In genomic region chr15:77527831-77528231, GRCh38 we compare ENCODE assay signal across 16 cellular contexts.
A peak's percentile ranks its signal among the peaks of the same experiment; 100 is the strongest.
DNase-seq lines count a peak whose midpoint lies in the region; ATAC-seq, FAIRE-seq and TF ChIP-seq lines count a peak whose summit lies in the region.
"Had no signal": no experiment of that assay in that cellular context is flagged by ENCODE, and none has a peak within 500 bp of the region (broad histone marks: within the 10 kb centered on the region; RNA-seq: fewer than 3 reads in every experiment).

No MANE protein-coding gene starts in this region.

- peak overlapping the region; percentile 51; the same call in 1 of the 2 replicates for H3K18ac ChIP-seq in H1 (ENCODE audit: extremely low read depth, low read length)

- H3K56ac ChIP-seq in H1 (replicated peaks; ENCODE audit: insufficient read length, low read depth, low read length): no peak overlapping the region

- no peaks in the 10 kb centered on the region for H4K20me1 ChIP-seq in H1 (replicated peaks in 1 of 2; ENCODE audit: control insufficient read depth in 1 of 2, insufficient read depth in 2 of 2, low read length in 2 of 2)

- no peak overlapping the region for H3K4me3 Mint-ChIP-seq in stimulated activated effector memory CD8-positive, alpha-beta T cell treated with anti-CD3 and anti-CD28 coated beads, Interleukin-12 subunit alpha, Interleukin-12 subunit beta, amount 100 ng/mL, for 72 hours
- no peak overlapping the region for H3K4me3 Mint-ChIP-seq in naive thymus-derived CD4-positive, alpha-beta T cell
- H3K4me3 Mint-ChIP-seq in activated CD8-positive, alpha-beta T cell treated with anti-CD3 and anti-CD28 coated beads for 36 hours: no peak overlapping the region
- no peak overlapping the region for H3K4me3 Mint-ChIP-seq in immature natural killer cell
- H3K4me3 Mint-ChIP-seq: activated CD4-positive, alpha-beta memory T cell treated with anti-CD3 and anti-CD28 coated beads, Interleukin-2, amount 10 ng/mL, durations not matched to agents 7 days and 5 days had no signal

- no peak for TF ChIP-seq CTCF in H1 (IDR thresholded peaks at IDR 0.05; ENCODE audit: control extremely low read depth in 1 of 3, insufficient read depth in 1 of 3, low read depth in 1 of 3, low read length in 3 of 3)
- no peak for TF ChIP-seq CTCF in lung (IDR thresholded peaks at IDR 0.05; ENCODE audit: control extremely low read depth, extremely low read depth)
- TF ChIP-seq CTCF in activated CD8-positive, alpha-beta T cell treated with anti-CD3 and anti-CD28 coated beads for 36 hours (IDR thresholded peaks at IDR 0.05): no peak

- peak; percentile 16 for ATAC-seq in lung (ENCODE audit: insufficient read depth, low FRiP score)
- ATAC-seq in stimulated activated effector memory CD8-positive, alpha-beta T cell treated with anti-CD3 and anti-CD28 coated beads, Interleukin-12 subunit alpha, Interleukin-12 subunit beta, amount 100 ng/mL, for 72 hours: no peak
- ATAC-seq in naive thymus-derived CD4-positive, alpha-beta T cell: no peak
- no peak for ATAC-seq in activated CD8-positive, alpha-beta T cell treated with anti-CD3 and anti-CD28 coated beads for 36 hours
- ATAC-seq: SK-N-SH treated with all-trans-retinoic acid at 6 μM for 48 hours had no signal

- peak overlapping the region; percentile 90 for H4K91ac ChIP-seq in H1 (replicated peaks; ENCODE audit: insufficient read length, low read length)

- no peaks in the 10 kb centered on the region for H3K79me1 ChIP-seq in H1 (ENCODE audit: low read depth, low read length)

- H3K36me3 Mint-ChIP-seq in stimulated activated effector memory CD8-positive, alpha-beta T cell treated with anti-CD3 and anti-CD28 coated beads, Interleukin-12 subunit alpha, Interleukin-12 subunit beta, amount 100 ng/mL, for 72 hours: no peaks in the 10 kb centered on the region
- no peaks in the 10 kb centered on the region for H3K36me3 Mint-ChIP-seq in naive thymus-derived CD4-positive, alpha-beta T cell
- no peaks in the 10 kb centered on the region for H3K36me3 Mint-ChIP-seq in activated CD8-positive, alpha-beta T cell treated with anti-CD3 and anti-CD28 coated beads for 36 hours (ENCODE audit: low read depth)
- H3K36me3 Mint-ChIP-seq in immature natural killer cell: no peaks in the 10 kb centered on the region

- peak overlapping the region; percentile 80 for H2BK120ac ChIP-seq in H1 (replicated peaks; ENCODE audit: low read depth, low read length)

- H3K4me3 ChIP-seq in NT2/D1 (ENCODE audit: insufficient read length, low read depth): no peak overlapping the region
- H3K4me3 ChIP-seq in H1 (ENCODE audit: extremely low read depth in 1 of 4, insufficient read depth in 2 of 4, low read depth in 3 of 4, low read length in 4 of 4): no peak overlapping the region
- H3K4me3 ChIP-seq in lung: no peak overlapping the region
- no peak overlapping the region for H3K4me3 ChIP-seq in naive thymus-derived CD4-positive, alpha-beta T cell (ENCODE audit: low read length)

- no peaks in the 10 kb centered on the region for H3K79me2 ChIP-seq in H1 (ENCODE audit: control insufficient read depth in 1 of 2, insufficient read depth in 2 of 2, low read length in 2 of 2)

- H3K27ac ChIP-seq in H1 (ENCODE audit: low read depth, low read length) (no peak overlapping the region), lung (ENCODE audit: low read depth in 1 of 2, low read length in 1 of 2) (peak overlapping the region in 1 of 2 donors; percentile 3)
- H3K27ac ChIP-seq in naive thymus-derived CD4-positive, alpha-beta T cell (ENCODE audit: low read depth, low read length): no peak overlapping the region
- H3K27ac ChIP-seq: epithelial cell of prostate had no signal

- FAIRE-seq in H1 (lab: Jason Lieb, UNC): no peak

- DNase-seq in NT2/D1 (ENCODE audit: low read depth, low spot score) (no peak), H1 (ENCODE audit: low read depth in 1 of 2, low spot score in 2 of 2) (no peak), lung (ENCODE audit: low spot score) (no peak), middle frontal gyrus (ENCODE audit: extremely low spot score, low spot score) (no peak), immature natural killer cell (no peak)
- DNase-seq in stimulated activated effector memory CD8-positive, alpha-beta T cell treated with anti-CD3 and anti-CD28 coated beads, Interleukin-12 subunit alpha, Interleukin-12 subunit beta, amount 100 ng/mL, for 72 hours (ENCODE audit: low spot score in 2 of 2): no peak
- DNase-seq in naive thymus-derived CD4-positive, alpha-beta T cell: no peak
- no peak for DNase-seq in activated CD8-positive, alpha-beta T cell treated with anti-CD3 and anti-CD28 coated beads for 36 hours
- DNase-seq: activated CD4-positive, alpha-beta memory T cell treated with anti-CD3 and anti-CD28 coated beads, Interleukin-2, amount 10 ng/mL, durations not matched to agents 7 days and 5 days; amniotic stem cell; C1 segment of cervical spinal cord; cortex of kidney; NCI-H1930; NCI-H446 treated with DMSO at 0.1 percent for 48 hours had no signal

- TF ChIP-seq RAD21 in H1 (IDR thresholded peaks at IDR 0.05 in 1 of 2, conservative IDR thresholded peaks at IDR 0.05 in 1 of 2; ENCODE audit: low read depth in 2 of 2, low read length in 2 of 2): no peak

- no peak overlapping the region for H4K8ac ChIP-seq in H1 (ENCODE audit: extremely low read depth, insufficient read depth, low read length)

- POLR2A ChIA-PET in H1 (lab: Charles Lee; ENCODE audit: partially characterized antibody): interaction anchor here (1.3 to 2.9 kb wide), 2 partner anchors 11 to 136 kb away, joined by 3 to 9 read pairs; no protein-coding TSS in a partner anchor
- POLR2A ChIA-PET in naive thymus-derived CD4-positive, alpha-beta T cell (lab: Charles Lee): no interaction called here
- POLR2A ChIA-PET in activated CD8-positive, alpha-beta T cell treated with anti-CD3 and anti-CD28 coated beads for 36 hours (lab: Charles Lee): interaction anchor here (0.6 kb wide), 1 partner anchor 129 kb away, joined by 3 read pairs; no protein-coding TSS in a partner anchor

- no peaks in the 10 kb centered on the region for H3K9me3 Mint-ChIP-seq in stimulated activated effector memory CD8-positive, alpha-beta T cell treated with anti-CD3 and anti-CD28 coated beads, Interleukin-12 subunit alpha, Interleukin-12 subunit beta, amount 100 ng/mL, for 72 hours
- H3K9me3 Mint-ChIP-seq in naive thymus-derived CD4-positive, alpha-beta T cell: no peaks in the 10 kb centered on the region
- no peaks in the 10 kb centered on the region for H3K9me3 Mint-ChIP-seq in activated CD8-positive, alpha-beta T cell treated with anti-CD3 and anti-CD28 coated beads for 36 hours
- no peaks in the 10 kb centered on the region for H3K9me3 Mint-ChIP-seq in immature natural killer cell
- H3K9me3 Mint-ChIP-seq: activated CD4-positive, alpha-beta memory T cell treated with anti-CD3 and anti-CD28 coated beads, Interleukin-2, amount 10 ng/mL, durations not matched to agents 7 days and 5 days had no signal

- peak overlapping the region; percentile 58 for H3K27ac Mint-ChIP-seq in stimulated activated effector memory CD8-positive, alpha-beta T cell treated with anti-CD3 and anti-CD28 coated beads, Interleukin-12 subunit alpha, Interleukin-12 subunit beta, amount 100 ng/mL, for 72 hours
- no peak overlapping the region for H3K27ac Mint-ChIP-seq in naive thymus-derived CD4-positive, alpha-beta T cell
- no peak overlapping the region for H3K27ac Mint-ChIP-seq in activated CD8-positive, alpha-beta T cell treated with anti-CD3 and anti-CD28 coated beads for 36 hours
- H3K27ac Mint-ChIP-seq in immature natural killer cell: no peak overlapping the region
- H3K27ac Mint-ChIP-seq: activated CD4-positive, alpha-beta memory T cell treated with anti-CD3 and anti-CD28 coated beads, Interleukin-2, amount 10 ng/mL, durations not matched to agents 7 days and 5 days had no signal

- peak overlapping the region; percentile 87; the same call in 1 of the 2 replicates for H2BK20ac ChIP-seq in H1 (ENCODE audit: low read length)

- peak overlapping the region; percentile 61 for H3K4ac ChIP-seq in H1 (replicated peaks; ENCODE audit: insufficient read length, low read depth, low read length)

- H3K23ac ChIP-seq in H1 (ENCODE audit: insufficient read length): no peak overlapping the region

- H3K23me2 ChIP-seq in H1 (ENCODE audit: low read depth, low read length): no peaks in the 10 kb centered on the region

- H3K36me3 ChIP-seq in NT2/D1 (ENCODE audit: insufficient read depth, insufficient read length, low read length): no peaks in the 10 kb centered on the region
- no peaks in the 10 kb centered on the region for H3K36me3 ChIP-seq in H1 (ENCODE audit: control insufficient read depth in 2 of 4, insufficient read depth in 4 of 4, low read length in 3 of 4)
- no peaks in the 10 kb centered on the region for H3K36me3 ChIP-seq in lung (ENCODE audit: control insufficient read depth in 2 of 2, insufficient read depth in 2 of 2, low read length in 2 of 2)
- no peaks in the 10 kb centered on the region for H3K36me3 ChIP-seq in naive thymus-derived CD4-positive, alpha-beta T cell (ENCODE audit: control insufficient read depth in 2 of 3, insufficient read depth in 3 of 3, low read length in 3 of 3)

- H2BK15ac ChIP-seq in H1 (ENCODE audit: low read length): no peak overlapping the region

- no peak for TF ChIP-seq EP300 in H1 (IDR thresholded peaks at IDR 0.05; ENCODE audit: borderline replicate concordance in 1 of 2, low read depth in 2 of 2, low read length in 2 of 2)

- no peak overlapping the region for H4K5ac ChIP-seq in H1 (ENCODE audit: insufficient read length, low read depth, low read length)

- no peak for TF ChIP-seq POLR2A in H1 (IDR thresholded peaks at IDR 0.05; ENCODE audit: control extremely low read depth in 1 of 2, low read depth in 2 of 2, low read length in 2 of 2)

- CTCF ChIA-PET in H1 (lab: Charles Lee; ENCODE audit: partially characterized antibody): interaction anchor here (0.6 to 4.6 kb wide), 7 partner anchors 10 to 437 kb away, joined by 3 to 29 read pairs (median 9); no protein-coding TSS in a partner anchor
- CTCF ChIA-PET in naive thymus-derived CD4-positive, alpha-beta T cell (lab: Charles Lee): no interaction called here
- CTCF ChIA-PET in activated CD8-positive, alpha-beta T cell treated with anti-CD3 and anti-CD28 coated beads for 36 hours (lab: Charles Lee): interaction anchor here (1.1 to 1.2 kb wide), 2 partner anchors 16 to 410 kb away, joined by 3 to 5 read pairs; no protein-coding TSS in a partner anchor

- H2BK5ac ChIP-seq in H1 (ENCODE audit: low read depth, low read length): peak overlapping the region; percentile 91; the same call in 1 of the 2 replicates

- H3K4me2 ChIP-seq in H1 (ENCODE audit: insufficient read depth in 1 of 2, low read depth in 2 of 2, low read length in 2 of 2): no peak overlapping the region

- peaks cover 9% of the 10 kb centered on the region; the same call in 1 of the 2 replicates for H3K9me3 ChIP-seq in NT2/D1 (ENCODE audit: insufficient read depth, low read length)
- no peaks in the 10 kb centered on the region for H3K9me3 ChIP-seq in H1 (ENCODE audit: insufficient read depth in 2 of 2, low read depth in 1 of 2, low read length in 1 of 2)
- no peaks in the 10 kb centered on the region for H3K9me3 ChIP-seq in lung (ENCODE audit: control insufficient read depth in 2 of 2, insufficient read depth in 1 of 2, low read length in 1 of 2)
- no peaks in the 10 kb centered on the region for H3K9me3 ChIP-seq in naive thymus-derived CD4-positive, alpha-beta T cell (ENCODE audit: control insufficient read depth in 2 of 3, low read length in 3 of 3)

- H3K27me3 ChIP-seq in NT2/D1 (ENCODE audit: insufficient read depth, insufficient read length): no peaks in the 10 kb centered on the region
- H3K27me3 ChIP-seq in H1 (replicated peaks in 1 of 4; ENCODE audit: control insufficient read depth in 3 of 4, extremely low read depth in 1 of 4, insufficient read depth in 3 of 4, low read length in 3 of 4): no peaks in the 10 kb centered on the region; a peak in 1 of 7 replicates
- H3K27me3 ChIP-seq in lung (ENCODE audit: control insufficient read depth, insufficient read depth): no peaks in the 10 kb centered on the region
- H3K27me3 ChIP-seq in naive thymus-derived CD4-positive, alpha-beta T cell (ENCODE audit: control insufficient read depth in 2 of 2, insufficient read depth in 2 of 2, low read length in 2 of 2): no peaks in the 10 kb centered on the region

- H3K4me1 ChIP-seq in NT2/D1 (ENCODE audit: insufficient read depth, insufficient read length) (peaks cover 46% of the 10 kb centered on the region), H1 (replicated peaks in 1 of 4; ENCODE audit: control insufficient read depth in 3 of 4, insufficient read depth in 4 of 4, low read length in 3 of 4) (peaks cover 0 to 28% (median 6%) of the 10 kb centered on the region in 4 experiments; a peak in 6 of 7 replicates), lung (ENCODE audit: control insufficient read depth in 2 of 2, insufficient read depth in 2 of 2, low read length in 2 of 2) (peaks cover 4 to 6% of the 10 kb centered on the region in 2 donors)
- no peaks in the 10 kb centered on the region for H3K4me1 ChIP-seq in naive thymus-derived CD4-positive, alpha-beta T cell (ENCODE audit: control insufficient read depth in 2 of 2, insufficient read depth in 2 of 2, low read length in 2 of 2)

- H3K9ac ChIP-seq in NT2/D1 (ENCODE audit: insufficient read length, low read depth) (peak overlapping the region; percentile 69), H1 (replicated peaks in 1 of 4; ENCODE audit: extremely low read depth in 1 of 4, low read depth in 3 of 4, low read length in 3 of 4) (no peak overlapping the region)

- H3K4me1 Mint-ChIP-seq in stimulated activated effector memory CD8-positive, alpha-beta T cell treated with anti-CD3 and anti-CD28 coated beads, Interleukin-12 subunit alpha, Interleukin-12 subunit beta, amount 100 ng/mL, for 72 hours: no peaks in the 10 kb centered on the region
- no peaks in the 10 kb centered on the region for H3K4me1 Mint-ChIP-seq in naive thymus-derived CD4-positive, alpha-beta T cell
- no peaks in the 10 kb centered on the region for H3K4me1 Mint-ChIP-seq in activated CD8-positive, alpha-beta T cell treated with anti-CD3 and anti-CD28 coated beads for 36 hours (ENCODE audit: low read depth)
- no peaks in the 10 kb centered on the region for H3K4me1 Mint-ChIP-seq in immature natural killer cell
- H3K4me1 Mint-ChIP-seq: activated CD4-positive, alpha-beta memory T cell treated with anti-CD3 and anti-CD28 coated beads, Interleukin-2, amount 10 ng/mL, durations not matched to agents 7 days and 5 days had no signal

- H2AK5ac ChIP-seq in H1 (ENCODE audit: low read depth, low read length): no peak overlapping the region; the same call in 1 of the 2 replicates

- intact Hi-C loops in naive thymus-derived CD4-positive, alpha-beta T cell (cut with micrococcal nuclease): no loop called here
- intact Hi-C loops in activated CD8-positive, alpha-beta T cell treated with anti-CD3 and anti-CD28 coated beads for 36 hours (cut with micrococcal nuclease): no loop called here

- H2BK12ac ChIP-seq in H1 (ENCODE audit: low read depth, low read length): peak overlapping the region; percentile 96; the same call in 1 of the 2 replicates

- H2AFZ ChIP-seq in H1 (ENCODE audit: low read length): no peak overlapping the region

- no peak overlapping the region for H3K14ac ChIP-seq in H1 (ENCODE audit: insufficient read length)

- WGBS in H1 (ENCODE audit: extremely low coverage in 1 of 2, insufficient coverage in 1 of 2, insufficient read length in 1 of 2, insufficient replicate concordance in 2 of 2, low coverage in 1 of 2, low lambda C conversion rate in 2 of 2, missing lambda C conversion rate in 1 of 2), 2 experiments: 84% methylated on average over 6 of the region's 6 CpGs; no CpG with 5 or more reads in 1 of the 2 experiments
- 81 to 86% methylated on average over 6 of the region's 6 CpGs for WGBS in lung, 2 donors

- H3K27me3 Mint-ChIP-seq in naive thymus-derived CD4-positive, alpha-beta T cell: peaks cover 0 to 12% (median 0%) of the 10 kb centered on the region in 5 donors
- no peaks in the 10 kb centered on the region for H3K27me3 Mint-ChIP-seq in activated CD8-positive, alpha-beta T cell treated with anti-CD3 and anti-CD28 coated beads for 36 hours
- peaks cover 0 to 4% (median 1%) of the 10 kb centered on the region in 3 donors for H3K27me3 Mint-ChIP-seq in immature natural killer cell (ENCODE audit: low read depth in 3 of 3)
